Comparison of ENCODE assay signal across 10 cellular contexts in the genomic region with DNA sequence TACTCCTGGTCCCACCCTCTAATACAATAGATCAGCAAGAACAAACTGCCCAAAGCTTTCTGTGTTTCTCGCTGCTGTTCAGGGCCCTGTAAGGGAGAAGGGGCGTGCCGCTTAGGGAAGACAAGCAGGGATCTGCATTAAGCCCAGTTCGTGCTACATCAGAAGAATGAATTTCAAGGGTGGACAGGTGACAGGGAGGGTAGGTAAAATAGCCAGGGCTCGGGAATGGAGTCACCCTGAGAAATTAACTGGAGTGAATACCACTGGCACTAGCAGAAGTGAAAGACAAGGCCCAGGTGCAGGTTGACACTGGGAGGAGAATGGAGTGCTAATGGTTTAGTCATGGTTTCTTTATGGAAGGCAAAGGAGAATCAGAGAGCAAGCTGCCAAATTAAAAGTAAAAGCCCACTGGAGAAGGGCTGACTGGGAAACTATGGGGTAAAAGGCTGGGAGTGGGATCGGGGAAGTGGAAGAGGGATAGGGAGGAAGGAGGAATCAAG.
A peak's percentile ranks its signal among the peaks of the same experiment; 100 is the strongest.
DNase-seq lines count a peak whose midpoint lies in the region; ATAC-seq and TF ChIP-seq lines count a peak whose summit lies in the region.
"Had no signal": no experiment of that assay in that cellular context is flagged by ENCODE, and none has a peak within 500 bp of the region (broad histone marks: within the 10 kb centered on the region; RNA-seq: fewer than 3 reads in every experiment).

No MANE protein-coding gene starts in this region.

- H3K9me3 Mint-ChIP-seq in activated CD4-positive, alpha-beta T cell treated with anti-CD3 and anti-CD28 coated beads, Interleukin-2, amount 10 ng/mL, durations not matched to agents 24 days and 14 days: no peaks in the 10 kb centered on the region
- H3K9me3 Mint-ChIP-seq in type B pancreatic cell: no peaks in the 10 kb centered on the region
- no peaks in the 10 kb centered on the region for H3K9me3 Mint-ChIP-seq in stimulated activated memory B cell treated with anti-CD40 and anti-IgM and Interleukin-4, amounts not matched to agents 10 μg/mL and 1 μg/mL and 100 μg/mL, for 72 hours

- no peak for DNase-seq in activated CD4-positive, alpha-beta T cell treated with anti-CD3 and anti-CD28 coated beads, Interleukin-2, amount 10 ng/mL, durations not matched to agents 24 days and 14 days
- no peak for DNase-seq in activated CD4-positive, alpha-beta T cell treated with anti-CD3 and anti-CD28 coated beads for 48 hours
- DNase-seq in SJSA1 (ENCODE audit: low read depth in 1 of 2, low spot score in 2 of 2) (no peak), mucosa of descending colon (peak; percentile 43 to 54 (median 47)), type B pancreatic cell (ENCODE audit: extremely low spot score, unreplicated experiment) (no peak), GM19240 (ENCODE audit: insufficient read length, low spot score) (no peak), substantia nigra (lab: John Stamatoyannopoulos, UW) (no peak)
- DNase-seq: retina had no signal

- peaks cover 21% of the 10 kb centered on the region for H3K4me1 Mint-ChIP-seq in activated CD4-positive, alpha-beta T cell treated with anti-CD3 and anti-CD28 coated beads, Interleukin-2, amount 10 ng/mL, durations not matched to agents 24 days and 14 days
- peaks cover 47% of the 10 kb centered on the region for H3K4me1 Mint-ChIP-seq in type B pancreatic cell (ENCODE audit: unreplicated experiment)
- no peaks in the 10 kb centered on the region for H3K4me1 Mint-ChIP-seq in stimulated activated memory B cell treated with anti-CD40 and anti-IgM and Interleukin-4, amounts not matched to agents 10 μg/mL and 1 μg/mL and 100 μg/mL, for 72 hours
- H3K4me1 Mint-ChIP-seq: B cell had no signal

- no peaks in the 10 kb centered on the region for H3K27me3 Mint-ChIP-seq in activated CD4-positive, alpha-beta T cell treated with anti-CD3 and anti-CD28 coated beads, Interleukin-2, amount 10 ng/mL, durations not matched to agents 24 days and 14 days
- H3K27me3 Mint-ChIP-seq in type B pancreatic cell: no peaks in the 10 kb centered on the region
- H3K27me3 Mint-ChIP-seq in stimulated activated memory B cell treated with anti-CD40 and anti-IgM and Interleukin-4, amounts not matched to agents 10 μg/mL and 1 μg/mL and 100 μg/mL, for 72 hours: peaks cover 7% of the 10 kb centered on the region

- H3K27ac Mint-ChIP-seq in activated CD4-positive, alpha-beta T cell treated with anti-CD3 and anti-CD28 coated beads, Interleukin-2, amount 10 ng/mL, durations not matched to agents 24 days and 14 days: peak overlapping the region; percentile 66
- H3K27ac Mint-ChIP-seq in type B pancreatic cell: peak overlapping the region; percentile 92
- H3K27ac Mint-ChIP-seq in stimulated activated memory B cell treated with anti-CD40 and anti-IgM and Interleukin-4, amounts not matched to agents 10 μg/mL and 1 μg/mL and 100 μg/mL, for 72 hours: no peak overlapping the region
- H3K27ac Mint-ChIP-seq: B cell had no signal

- no peak overlapping the region for H3K4me3 Mint-ChIP-seq in activated CD4-positive, alpha-beta T cell treated with anti-CD3 and anti-CD28 coated beads, Interleukin-2, amount 10 ng/mL, durations not matched to agents 24 days and 14 days
- H3K4me3 Mint-ChIP-seq in type B pancreatic cell: peak overlapping the region; percentile 63
- H3K4me3 Mint-ChIP-seq in stimulated activated memory B cell treated with anti-CD40 and anti-IgM and Interleukin-4, amounts not matched to agents 10 μg/mL and 1 μg/mL and 100 μg/mL, for 72 hours: no peak overlapping the region
- H3K4me3 Mint-ChIP-seq: B cell had no signal

- no peaks in the 10 kb centered on the region for H3K27me3 ChIP-seq in SJSA1 (replicated peaks)

- H3K36me3 Mint-ChIP-seq in activated CD4-positive, alpha-beta T cell treated with anti-CD3 and anti-CD28 coated beads, Interleukin-2, amount 10 ng/mL, durations not matched to agents 24 days and 14 days (ENCODE audit: low read depth): no peaks in the 10 kb centered on the region
- H3K36me3 Mint-ChIP-seq in type B pancreatic cell: no peaks in the 10 kb centered on the region
- H3K36me3 Mint-ChIP-seq in stimulated activated memory B cell treated with anti-CD40 and anti-IgM and Interleukin-4, amounts not matched to agents 10 μg/mL and 1 μg/mL and 100 μg/mL, for 72 hours: no peaks in the 10 kb centered on the region

- TF ChIP-seq CTCF in mucosa of descending colon (IDR thresholded peaks at IDR 0.05): no peak
- no peak for TF ChIP-seq CTCF in type B pancreatic cell (conservative IDR thresholded peaks at IDR 0.05)

- H3K27ac ChIP-seq in SJSA1 (peak overlapping the region; percentile 93), substantia nigra (ENCODE audit: low read depth, low read length, poor library complexity, severe bottlenecking) (no peak overlapping the region)

- ATAC-seq in mucosa of descending colon: peak; percentile 52
- no peak for ATAC-seq in stimulated activated memory B cell treated with anti-CD40 and anti-IgM and Interleukin-4, amounts not matched to agents 10 μg/mL and 1 μg/mL and 100 μg/mL, for 72 hours

- H3K4me1 ChIP-seq in SJSA1 (replicated peaks) (peaks cover 45% of the 10 kb centered on the region), mucosa of descending colon (ENCODE audit: low read depth) (peaks cover 57% of the 10 kb centered on the region)

- intact Hi-C loops in activated CD4-positive, alpha-beta T cell treated with anti-CD3 and anti-CD28 coated beads, Interleukin-2, amount 10 ng/mL, durations not matched to agents 24 days and 14 days (cut with micrococcal nuclease): loop anchor here (1.0 kb wide), 1 partner anchor 9 kb away; no protein-coding TSS in a partner anchor
- intact Hi-C loops in mucosa of descending colon (cut with DNase I, micrococcal nuclease): no loop called here

- H3K4me3 ChIP-seq in SJSA1: no peak overlapping the region
- no peak overlapping the region for H3K4me3 ChIP-seq in mucosa of descending colon

- no peaks in the 10 kb centered on the region for H3K36me3 ChIP-seq in SJSA1
- H3K36me3 ChIP-seq in mucosa of descending colon (ENCODE audit: low read depth): no peaks in the 10 kb centered on the region

- H3K9me3 ChIP-seq in SJSA1 (replicated peaks) (no peaks in the 10 kb centered on the region), mucosa of descending colon (no peaks in the 10 kb centered on the region)

Comparison
In these comparisons a context has a peak if more than half of its experiments do, and no peak if none do; other contexts are left out.
1. DNase-seq: peak in mucosa of descending colon (3 of 3); none in activated CD4-positive, alpha-beta T cell treated with anti-CD3 and anti-CD28 coated beads, Interleukin-2, amount 10 ng/mL, durations not matched to agents 24 days and 14 days (single experiment), activated CD4-positive, alpha-beta T cell treated with anti-CD3 and anti-CD28 coated beads for 48 hours (single experiment), SJSA1 (0 of 2), type B pancreatic cell (single experiment), GM19240 (single experiment) and substantia nigra (0 of 49).